In genomic region chr15:95684693-95685115, GRCh38 we compare ENCODE assay signal across 13 cellular contexts.
DNase-seq lines count a peak whose midpoint lies in the region; ATAC-seq and TF ChIP-seq lines count a peak whose summit lies in the region.
"Had no signal": no experiment of that assay in that cellular context is flagged by ENCODE, and none has a peak within 500 bp of the region (broad histone marks: within the 10 kb centered on the region; RNA-seq: fewer than 3 reads in every experiment).

No MANE protein-coding gene starts in this region.

- H3K9me3 Mint-ChIP-seq in activated T-cell treated with anti-CD3 and anti-CD28 coated beads, Interleukin-2, amount 50 U/mL, for 24 hours: no peaks in the 10 kb centered on the region

- peaks cover 6% of the 10 kb centered on the region for H3K27me3 Mint-ChIP-seq in activated T-cell treated with anti-CD3 and anti-CD28 coated beads, Interleukin-2, amount 50 U/mL, for 24 hours
- H3K27me3 Mint-ChIP-seq: IgD-negative memory B cell had no signal

- peak; percentile 68 for DNase-seq in A172 (ENCODE audit: low spot score)
- DNase-seq in HPDE6-E6E7 (ENCODE audit: extremely low spot score): peak; percentile 74
- peak; percentile 15 for DNase-seq in astrocyte of the cerebellum (ENCODE audit: low read depth)
- peak; percentile 95 for DNase-seq in iris pigment epithelial cell (ENCODE audit: low read depth)
- DNase-seq in activated T-cell treated with anti-CD3 and anti-CD28 coated beads, Interleukin-2, amount 50 U/mL, for 24 hours: no peak
- DNase-seq in NCI-H2227 (lab: John Stamatoyannopoulos, UW; ENCODE audit: unreplicated experiment): no peak
- DNase-seq: foreskin melanocyte, NCI-H345, sigmoid colon had no signal

- H3K27ac Mint-ChIP-seq in activated T-cell treated with anti-CD3 and anti-CD28 coated beads, Interleukin-2, amount 50 U/mL, for 24 hours: no peak overlapping the region
- H3K27ac Mint-ChIP-seq: IgD-negative memory B cell, mesothelial cell of epicardium had no signal

- in situ Hi-C loops in astrocyte of the cerebellum (cut with HindIII; ENCODE audit: low sequenced_read_pairs): no loop called here

- H3K36me3 Mint-ChIP-seq in activated T-cell treated with anti-CD3 and anti-CD28 coated beads, Interleukin-2, amount 50 U/mL, for 24 hours (ENCODE audit: low read depth): no peaks in the 10 kb centered on the region
- H3K36me3 Mint-ChIP-seq: IgD-negative memory B cell, mesothelial cell of epicardium had no signal

- H3K4me3 Mint-ChIP-seq in activated T-cell treated with anti-CD3 and anti-CD28 coated beads, Interleukin-2, amount 50 U/mL, for 24 hours: no peak overlapping the region
- H3K4me3 Mint-ChIP-seq: IgD-negative memory B cell, mesothelial cell of epicardium had no signal

- no peak overlapping the region for H3K4me3 ChIP-seq in astrocyte of the cerebellum (ENCODE audit: low read depth, low read length)
- H3K4me3 ChIP-seq: sigmoid colon had no signal

- no peak for ATAC-seq in HG02973 (IDR thresholded peaks at IDR 0.05; ENCODE audit: unreplicated experiment)
- no peak for ATAC-seq in GM21423 (IDR thresholded peaks at IDR 0.05; ENCODE audit: unreplicated experiment)

- no peaks in the 10 kb centered on the region for H3K4me1 Mint-ChIP-seq in activated T-cell treated with anti-CD3 and anti-CD28 coated beads, Interleukin-2, amount 50 U/mL, for 24 hours (ENCODE audit: low read depth)
- H3K4me1 Mint-ChIP-seq: IgD-negative memory B cell had no signal

- no peak for TF ChIP-seq CTCF in astrocyte of the cerebellum (IDR thresholded peaks at IDR 0.05; ENCODE audit: low read depth, low read length, missing control alignments)

Comparison
In these comparisons a context has a peak if more than half of its experiments do, and no peak if none do; other contexts are left out.
1. DNase-seq: peak in A172 (single experiment), HPDE6-E6E7 (single experiment), astrocyte of the cerebellum (single experiment) and iris pigment epithelial cell (single experiment); none in activated T-cell treated with anti-CD3 and anti-CD28 coated beads, Interleukin-2, amount 50 U/mL, for 24 hours (single experiment) and NCI-H2227 (single experiment).